In the genomic region with DNA sequence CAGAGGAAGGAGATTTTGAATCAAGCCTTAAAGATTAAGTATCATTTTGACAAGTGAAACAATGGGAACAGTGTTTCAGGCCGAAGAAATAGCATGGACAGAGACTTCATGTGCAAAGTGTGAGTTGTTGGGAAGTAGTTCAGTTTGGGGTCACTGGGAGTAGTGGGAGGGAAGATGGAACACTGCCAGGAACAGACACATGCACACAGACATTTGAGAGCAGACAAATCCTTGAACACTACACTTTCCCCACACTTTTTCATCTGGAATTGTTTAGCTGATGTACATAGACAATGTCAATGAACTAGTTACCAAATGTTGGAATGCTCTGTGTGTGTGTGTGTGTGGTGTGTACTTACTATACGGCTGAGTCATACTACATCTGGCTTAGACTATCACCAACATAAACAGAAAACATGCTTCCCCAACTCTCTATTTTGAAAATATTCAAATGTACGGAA, we compare ENCODE assay signal across 1 cellular context.
TF ChIP-seq lines count a peak whose summit lies in the region.

No MANE protein-coding gene starts in this region.

TF ChIP-seq in HepG2, 621 proteins besides CTCF, POLR2A, EP300 and RAD21 (continued from another document and continues in another):
- no peak for TF ChIP-seq ZNF547 (CRISPR knock-in tag; IDR thresholded peaks at IDR 0.05)
- no peak for TF ChIP-seq NFYC (CRISPR knock-in tag; IDR thresholded peaks at IDR 0.05)
- TF ChIP-seq RXRB (CRISPR knock-in tag; IDR thresholded peaks at IDR 0.05; ENCODE audit: borderline replicate concordance), result peak; percentile 85
- no peak for TF ChIP-seq ZMYM4 (CRISPR knock-in tag; IDR thresholded peaks at IDR 0.05)
- no peak; the same call in 1 of the 2 replicates for TF ChIP-seq PPARG (CRISPR knock-in tag; conservative IDR thresholded peaks at IDR 0.05)
- TF ChIP-seq JUND (CRISPR knock-in tag; IDR thresholded peaks at IDR 0.05), result peak; percentile 73; the same call in 1 of the 2 replicates
- TF ChIP-seq, protein P1, sequence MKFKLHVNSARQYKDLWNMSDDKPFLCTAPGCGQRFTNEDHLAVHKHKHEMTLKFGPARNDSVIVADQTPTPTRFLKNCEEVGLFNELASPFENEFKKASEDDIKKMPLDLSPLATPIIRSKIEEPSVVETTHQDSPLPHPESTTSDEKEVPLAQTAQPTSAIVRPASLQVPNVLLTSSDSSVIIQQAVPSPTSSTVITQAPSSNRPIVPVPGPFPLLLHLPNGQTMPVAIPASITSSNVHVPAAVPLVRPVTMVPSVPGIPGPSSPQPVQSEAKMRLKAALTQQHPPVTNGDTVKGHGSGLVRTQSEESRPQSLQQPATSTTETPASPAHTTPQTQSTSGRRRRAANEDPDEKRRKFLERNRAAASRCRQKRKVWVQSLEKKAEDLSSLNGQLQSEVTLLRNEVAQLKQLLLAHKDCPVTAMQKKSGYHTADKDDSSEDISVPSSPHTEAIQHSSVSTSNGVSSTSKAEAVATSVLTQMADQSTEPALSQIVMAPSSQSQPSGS (CRISPR knock-in tag; IDR thresholded peaks at IDR 0.05), result no peak
- peak; percentile 43; the same call in 1 of the 2 replicates for TF ChIP-seq FOXO1 (CRISPR knock-in tag; IDR thresholded peaks at IDR 0.05)
- peak; percentile 84 for TF ChIP-seq TBL1XR1 (IDR thresholded peaks at IDR 0.05; ENCODE audit: borderline replicate concordance, low read length, partially characterized antibody)
- no peak for TF ChIP-seq CCDC6 (CRISPR knock-in tag; IDR thresholded peaks at IDR 0.05)
- no peak for TF ChIP-seq HIVEP1 (CRISPR knock-in tag; IDR thresholded peaks at IDR 0.05)
- TF ChIP-seq ZFP36L1 (CRISPR knock-in tag; IDR thresholded peaks at IDR 0.05), result no peak
- 0 out of 2 replicates have a peak, but pooled peaks have one; percentile 6 for TF ChIP-seq MAFF (IDR thresholded peaks at IDR 0.05; ENCODE audit: low read depth, low read length)
- TF ChIP-seq ZNF24 (IDR thresholded peaks at IDR 0.05), result no peak
- TF ChIP-seq, protein P2, sequence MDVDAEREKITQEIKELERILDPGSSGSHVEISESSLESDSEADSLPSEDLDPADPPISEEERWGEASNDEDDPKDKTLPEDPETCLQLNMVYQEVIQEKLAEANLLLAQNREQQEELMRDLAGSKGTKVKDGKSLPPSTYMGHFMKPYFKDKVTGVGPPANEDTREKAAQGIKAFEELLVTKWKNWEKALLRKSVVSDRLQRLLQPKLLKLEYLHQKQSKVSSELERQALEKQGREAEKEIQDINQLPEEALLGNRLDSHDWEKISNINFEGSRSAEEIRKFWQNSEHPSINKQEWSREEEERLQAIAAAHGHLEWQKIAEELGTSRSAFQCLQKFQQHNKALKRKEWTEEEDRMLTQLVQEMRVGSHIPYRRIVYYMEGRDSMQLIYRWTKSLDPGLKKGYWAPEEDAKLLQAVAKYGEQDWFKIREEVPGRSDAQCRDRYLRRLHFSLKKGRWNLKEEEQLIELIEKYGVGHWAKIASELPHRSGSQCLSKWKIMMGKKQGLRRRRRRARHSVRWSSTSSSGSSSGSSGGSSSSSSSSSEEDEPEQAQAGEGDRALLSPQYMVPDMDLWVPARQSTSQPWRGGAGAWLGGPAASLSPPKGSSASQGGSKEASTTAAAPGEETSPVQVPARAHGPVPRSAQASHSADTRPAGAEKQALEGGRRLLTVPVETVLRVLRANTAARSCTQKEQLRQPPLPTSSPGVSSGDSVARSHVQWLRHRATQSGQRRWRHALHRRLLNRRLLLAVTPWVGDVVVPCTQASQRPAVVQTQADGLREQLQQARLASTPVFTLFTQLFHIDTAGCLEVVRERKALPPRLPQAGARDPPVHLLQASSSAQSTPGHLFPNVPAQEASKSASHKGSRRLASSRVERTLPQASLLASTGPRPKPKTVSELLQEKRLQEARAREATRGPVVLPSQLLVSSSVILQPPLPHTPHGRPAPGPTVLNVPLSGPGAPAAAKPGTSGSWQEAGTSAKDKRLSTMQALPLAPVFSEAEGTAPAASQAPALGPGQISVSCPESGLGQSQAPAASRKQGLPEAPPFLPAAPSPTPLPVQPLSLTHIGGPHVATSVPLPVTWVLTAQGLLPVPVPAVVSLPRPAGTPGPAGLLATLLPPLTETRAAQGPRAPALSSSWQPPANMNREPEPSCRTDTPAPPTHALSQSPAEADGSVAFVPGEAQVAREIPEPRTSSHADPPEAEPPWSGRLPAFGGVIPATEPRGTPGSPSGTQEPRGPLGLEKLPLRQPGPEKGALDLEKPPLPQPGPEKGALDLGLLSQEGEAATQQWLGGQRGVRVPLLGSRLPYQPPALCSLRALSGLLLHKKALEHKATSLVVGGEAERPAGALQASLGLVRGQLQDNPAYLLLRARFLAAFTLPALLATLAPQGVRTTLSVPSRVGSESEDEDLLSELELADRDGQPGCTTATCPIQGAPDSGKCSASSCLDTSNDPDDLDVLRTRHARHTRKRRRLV (CRISPR knock-in tag; IDR thresholded peaks at IDR 0.05), result no peak
- no peak for TF ChIP-seq KDM5B (CRISPR knock-in tag; IDR thresholded peaks at IDR 0.05; ENCODE audit: borderline replicate concordance)
- TF ChIP-seq, protein P3, sequence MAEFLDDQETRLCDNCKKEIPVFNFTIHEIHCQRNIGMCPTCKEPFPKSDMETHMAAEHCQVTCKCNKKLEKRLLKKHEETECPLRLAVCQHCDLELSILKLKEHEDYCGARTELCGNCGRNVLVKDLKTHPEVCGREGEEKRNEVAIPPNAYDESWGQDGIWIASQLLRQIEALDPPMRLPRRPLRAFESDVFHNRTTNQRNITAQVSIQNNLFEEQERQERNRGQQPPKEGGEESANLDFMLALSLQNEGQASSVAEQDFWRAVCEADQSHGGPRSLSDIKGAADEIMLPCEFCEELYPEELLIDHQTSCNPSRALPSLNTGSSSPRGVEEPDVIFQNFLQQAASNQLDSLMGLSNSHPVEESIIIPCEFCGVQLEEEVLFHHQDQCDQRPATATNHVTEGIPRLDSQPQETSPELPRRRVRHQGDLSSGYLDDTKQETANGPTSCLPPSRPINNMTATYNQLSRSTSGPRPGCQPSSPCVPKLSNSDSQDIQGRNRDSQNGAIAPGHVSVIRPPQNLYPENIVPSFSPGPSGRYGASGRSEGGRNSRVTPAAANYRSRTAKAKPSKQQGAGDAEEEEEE (CRISPR knock-in tag; IDR thresholded peaks at IDR 0.05; ENCODE audit: borderline replicate concordance), result no peak
- TF ChIP-seq, protein P4, sequence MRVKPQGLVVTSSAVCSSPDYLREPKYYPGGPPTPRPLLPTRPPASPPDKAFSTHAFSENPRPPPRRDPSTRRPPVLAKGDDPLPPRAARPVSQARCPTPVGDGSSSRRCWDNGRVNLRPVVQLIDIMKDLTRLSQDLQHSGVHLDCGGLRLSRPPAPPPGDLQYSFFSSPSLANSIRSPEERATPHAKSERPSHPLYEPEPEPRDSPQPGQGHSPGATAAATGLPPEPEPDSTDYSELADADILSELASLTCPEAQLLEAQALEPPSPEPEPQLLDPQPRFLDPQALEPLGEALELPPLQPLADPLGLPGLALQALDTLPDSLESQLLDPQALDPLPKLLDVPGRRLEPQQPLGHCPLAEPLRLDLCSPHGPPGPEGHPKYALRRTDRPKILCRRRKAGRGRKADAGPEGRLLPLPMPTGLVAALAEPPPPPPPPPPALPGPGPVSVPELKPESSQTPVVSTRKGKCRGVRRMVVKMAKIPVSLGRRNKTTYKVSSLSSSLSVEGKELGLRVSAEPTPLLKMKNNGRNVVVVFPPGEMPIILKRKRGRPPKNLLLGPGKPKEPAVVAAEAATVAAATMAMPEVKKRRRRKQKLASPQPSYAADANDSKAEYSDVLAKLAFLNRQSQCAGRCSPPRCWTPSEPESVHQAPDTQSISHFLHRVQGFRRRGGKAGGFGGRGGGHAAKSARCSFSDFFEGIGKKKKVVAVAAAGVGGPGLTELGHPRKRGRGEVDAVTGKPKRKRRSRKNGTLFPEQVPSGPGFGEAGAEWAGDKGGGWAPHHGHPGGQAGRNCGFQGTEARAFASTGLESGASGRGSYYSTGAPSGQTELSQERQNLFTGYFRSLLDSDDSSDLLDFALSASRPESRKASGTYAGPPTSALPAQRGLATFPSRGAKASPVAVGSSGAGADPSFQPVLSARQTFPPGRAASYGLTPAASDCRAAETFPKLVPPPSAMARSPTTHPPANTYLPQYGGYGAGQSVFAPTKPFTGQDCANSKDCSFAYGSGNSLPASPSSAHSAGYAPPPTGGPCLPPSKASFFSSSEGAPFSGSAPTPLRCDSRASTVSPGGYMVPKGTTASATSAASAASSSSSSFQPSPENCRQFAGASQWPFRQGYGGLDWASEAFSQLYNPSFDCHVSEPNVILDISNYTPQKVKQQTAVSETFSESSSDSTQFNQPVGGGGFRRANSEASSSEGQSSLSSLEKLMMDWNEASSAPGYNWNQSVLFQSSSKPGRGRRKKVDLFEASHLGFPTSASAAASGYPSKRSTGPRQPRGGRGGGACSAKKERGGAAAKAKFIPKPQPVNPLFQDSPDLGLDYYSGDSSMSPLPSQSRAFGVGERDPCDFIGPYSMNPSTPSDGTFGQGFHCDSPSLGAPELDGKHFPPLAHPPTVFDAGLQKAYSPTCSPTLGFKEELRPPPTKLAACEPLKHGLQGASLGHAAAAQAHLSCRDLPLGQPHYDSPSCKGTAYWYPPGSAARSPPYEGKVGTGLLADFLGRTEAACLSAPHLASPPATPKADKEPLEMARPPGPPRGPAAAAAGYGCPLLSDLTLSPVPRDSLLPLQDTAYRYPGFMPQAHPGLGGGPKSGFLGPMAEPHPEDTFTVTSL (CRISPR knock-in tag; IDR thresholded peaks at IDR 0.05; ENCODE audit: borderline replicate concordance), result peak; percentile 75; the same call in 1 of the 2 replicates
- TF ChIP-seq FOSL2 (CRISPR knock-in tag; IDR thresholded peaks at IDR 0.05), result peak; percentile 76
- TF ChIP-seq TRIM24 (CRISPR knock-in tag; IDR thresholded peaks at IDR 0.05), result no peak
- TF ChIP-seq GLI4 (CRISPR knock-in tag; IDR thresholded peaks at IDR 0.05; ENCODE audit: borderline replicate concordance), result no peak
- no peak for TF ChIP-seq SOX6 (IDR thresholded peaks at IDR 0.05)
- peak; percentile 77 for TF ChIP-seq SOX6 (CRISPR knock-in tag; IDR thresholded peaks at IDR 0.05)
- TF ChIP-seq MAFK (conservative IDR thresholded peaks at IDR 0.05 in 1 of 2, IDR thresholded peaks at IDR 0.05 in 1 of 2; ENCODE audit: low read length in 2 of 2), result 0 out of 4 replicates have a peak, but pooled peaks have one; percentile 12 to 15
- TF ChIP-seq, protein P5, sequence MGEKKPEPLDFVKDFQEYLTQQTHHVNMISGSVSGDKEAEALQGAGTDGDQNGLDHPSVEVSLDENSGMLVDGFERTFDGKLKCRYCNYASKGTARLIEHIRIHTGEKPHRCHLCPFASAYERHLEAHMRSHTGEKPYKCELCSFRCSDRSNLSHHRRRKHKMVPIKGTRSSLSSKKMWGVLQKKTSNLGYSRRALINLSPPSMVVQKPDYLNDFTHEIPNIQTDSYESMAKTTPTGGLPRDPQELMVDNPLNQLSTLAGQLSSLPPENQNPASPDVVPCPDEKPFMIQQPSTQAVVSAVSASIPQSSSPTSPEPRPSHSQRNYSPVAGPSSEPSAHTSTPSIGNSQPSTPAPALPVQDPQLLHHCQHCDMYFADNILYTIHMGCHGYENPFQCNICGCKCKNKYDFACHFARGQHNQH (CRISPR knock-in tag; IDR thresholded peaks at IDR 0.05), result 0 out of 2 replicates have a peak, but pooled peaks have one; percentile 26
- TF ChIP-seq, protein P6, sequence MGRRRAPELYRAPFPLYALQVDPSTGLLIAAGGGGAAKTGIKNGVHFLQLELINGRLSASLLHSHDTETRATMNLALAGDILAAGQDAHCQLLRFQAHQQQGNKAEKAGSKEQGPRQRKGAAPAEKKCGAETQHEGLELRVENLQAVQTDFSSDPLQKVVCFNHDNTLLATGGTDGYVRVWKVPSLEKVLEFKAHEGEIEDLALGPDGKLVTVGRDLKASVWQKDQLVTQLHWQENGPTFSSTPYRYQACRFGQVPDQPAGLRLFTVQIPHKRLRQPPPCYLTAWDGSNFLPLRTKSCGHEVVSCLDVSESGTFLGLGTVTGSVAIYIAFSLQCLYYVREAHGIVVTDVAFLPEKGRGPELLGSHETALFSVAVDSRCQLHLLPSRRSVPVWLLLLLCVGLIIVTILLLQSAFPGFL (CRISPR knock-in tag; IDR thresholded peaks at IDR 0.05), result no peak
- TF ChIP-seq ZNF563 (CRISPR knock-in tag; IDR thresholded peaks at IDR 0.05), result no peak
- TF ChIP-seq ELF3 (CRISPR knock-in tag; IDR thresholded peaks at IDR 0.05), result peak; percentile 64; the same call in 1 of the 2 replicates
- no peak for TF ChIP-seq ZNF160 (CRISPR knock-in tag; IDR thresholded peaks at IDR 0.05)
- TF ChIP-seq NCOA1 (CRISPR knock-in tag; IDR thresholded peaks at IDR 0.05), result no peak
- TF ChIP-seq TEAD3 (CRISPR knock-in tag; optimal IDR thresholded peaks at IDR 0.05; ENCODE audit: borderline replicate concordance), result peak; percentile 82
- TF ChIP-seq, protein P7, sequence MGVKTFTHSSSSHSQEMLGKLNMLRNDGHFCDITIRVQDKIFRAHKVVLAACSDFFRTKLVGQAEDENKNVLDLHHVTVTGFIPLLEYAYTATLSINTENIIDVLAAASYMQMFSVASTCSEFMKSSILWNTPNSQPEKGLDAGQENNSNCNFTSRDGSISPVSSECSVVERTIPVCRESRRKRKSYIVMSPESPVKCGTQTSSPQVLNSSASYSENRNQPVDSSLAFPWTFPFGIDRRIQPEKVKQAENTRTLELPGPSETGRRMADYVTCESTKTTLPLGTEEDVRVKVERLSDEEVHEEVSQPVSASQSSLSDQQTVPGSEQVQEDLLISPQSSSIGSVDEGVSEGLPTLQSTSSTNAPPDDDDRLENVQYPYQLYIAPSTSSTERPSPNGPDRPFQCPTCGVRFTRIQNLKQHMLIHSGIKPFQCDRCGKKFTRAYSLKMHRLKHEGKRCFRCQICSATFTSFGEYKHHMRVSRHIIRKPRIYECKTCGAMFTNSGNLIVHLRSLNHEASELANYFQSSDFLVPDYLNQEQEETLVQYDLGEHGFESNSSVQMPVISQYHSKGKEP (CRISPR knock-in tag; IDR thresholded peaks at IDR 0.05), result no peak
- TF ChIP-seq, protein P8, sequence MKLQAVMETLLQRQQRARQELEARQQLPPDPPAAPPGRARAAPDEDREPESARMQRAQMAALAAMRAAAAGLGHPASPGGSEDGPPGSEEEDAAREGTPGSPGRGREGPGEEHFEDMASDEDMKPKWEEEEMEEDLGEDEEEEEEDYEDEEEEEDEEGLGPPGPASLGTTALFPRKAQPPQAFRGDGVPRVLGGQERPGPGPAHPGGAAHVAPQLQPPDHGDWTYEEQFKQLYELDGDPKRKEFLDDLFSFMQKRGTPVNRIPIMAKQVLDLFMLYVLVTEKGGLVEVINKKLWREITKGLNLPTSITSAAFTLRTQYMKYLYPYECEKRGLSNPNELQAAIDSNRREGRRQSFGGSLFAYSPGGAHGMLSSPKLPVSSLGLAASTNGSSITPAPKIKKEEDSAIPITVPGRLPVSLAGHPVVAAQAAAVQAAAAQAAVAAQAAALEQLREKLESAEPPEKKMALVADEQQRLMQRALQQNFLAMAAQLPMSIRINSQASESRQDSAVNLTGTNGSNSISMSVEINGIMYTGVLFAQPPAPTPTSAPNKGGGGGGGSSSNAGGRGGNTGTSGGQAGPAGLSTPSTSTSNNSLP (IDR thresholded peaks at IDR 0.05; ENCODE audit: low read depth, low read length), result peak; percentile 73
- TF ChIP-seq ZNF251 (CRISPR knock-in tag; IDR thresholded peaks at IDR 0.05), result no peak
- TF ChIP-seq SAP130 (CRISPR knock-in tag; IDR thresholded peaks at IDR 0.05; ENCODE audit: low read depth), result peak; percentile 65
- TF ChIP-seq, protein P9, sequence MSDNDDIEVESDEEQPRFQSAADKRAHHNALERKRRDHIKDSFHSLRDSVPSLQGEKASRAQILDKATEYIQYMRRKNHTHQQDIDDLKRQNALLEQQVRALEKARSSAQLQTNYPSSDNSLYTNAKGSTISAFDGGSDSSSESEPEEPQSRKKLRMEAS (IDR thresholded peaks at IDR 0.05), result peak; percentile 42; the same call in 1 of the 2 replicates
- TF ChIP-seq, protein P10, sequence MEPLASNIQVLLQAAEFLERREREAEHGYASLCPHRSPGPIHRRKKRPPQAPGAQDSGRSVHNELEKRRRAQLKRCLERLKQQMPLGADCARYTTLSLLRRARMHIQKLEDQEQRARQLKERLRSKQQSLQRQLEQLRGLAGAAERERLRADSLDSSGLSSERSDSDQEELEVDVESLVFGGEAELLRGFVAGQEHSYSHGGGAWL (CRISPR knock-in tag; IDR thresholded peaks at IDR 0.05), result no peak
- peak; percentile 22; the same call in 1 of the 2 replicates for TF ChIP-seq HDAC1 (CRISPR knock-in tag; IDR thresholded peaks at IDR 0.05)
- no peak for TF ChIP-seq TOE1 (CRISPR knock-in tag; IDR thresholded peaks at IDR 0.05)
- peak; percentile 84; the same call in 1 of the 2 replicates for TF ChIP-seq MIXL1 (CRISPR knock-in tag; IDR thresholded peaks at IDR 0.05)
